In the genomic region with DNA sequence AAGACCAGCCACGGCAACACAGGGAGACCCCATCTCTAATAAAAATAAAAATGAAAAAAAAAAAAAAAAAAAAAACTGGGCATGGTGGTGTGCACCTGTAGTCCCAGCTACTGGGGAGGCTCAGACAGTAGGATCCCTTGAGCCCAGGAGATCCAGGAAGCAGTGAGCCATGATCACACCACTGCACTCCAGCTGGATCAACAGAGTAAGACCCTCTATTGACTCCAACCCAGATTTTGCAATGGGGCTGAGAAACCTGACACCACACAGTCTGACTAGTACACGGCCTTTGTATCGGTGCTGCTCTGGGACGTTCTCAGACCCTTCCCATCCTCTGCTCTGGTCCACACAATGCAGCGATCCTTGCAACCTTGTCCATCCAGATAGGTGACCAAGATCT, we compare ENCODE assay signal across 24 cellular contexts. TPM values are rescaled to one million over a fixed set of nuclear protein-coding genes. Genes with fewer than 3 reads are reported as not detected.
DNase-seq lines count a peak whose midpoint lies in the region; ATAC-seq, FAIRE-seq and TF ChIP-seq lines count a peak whose summit lies in the region.
"Had no signal": no experiment of that assay in that cellular context is flagged by ENCODE, and none has a peak within 500 bp of the region (broad histone marks: within the 10 kb centered on the region; RNA-seq: fewer than 3 reads in every experiment).

No MANE protein-coding gene starts in this region.

- no TSS peak for BruUV-seq in IMR-90 (replicated peaks; lab: Mats Ljungman, UMichigan)

- H3K56ac ChIP-seq in IMR-90 (ENCODE audit: extremely low read depth, insufficient read depth, low read length): no peak overlapping the region

- in situ Hi-C loops in IMR-90 (cut with MboI; ENCODE audit: low sequenced_read_pairs): no loop called here

- no peak overlapping the region for H4K91ac ChIP-seq in IMR-90 (ENCODE audit: insufficient read depth, low read depth, low read length)

- ATAC-seq in activated CD8-positive, alpha-beta T cell treated with anti-CD3 and anti-CD28 coated beads, Interleukin-2, amount 10 ng/mL, durations not matched to agents 7 days and 5 days: no peak
- no peak for ATAC-seq in activated CD8-positive, alpha-beta T cell treated with anti-CD3 and anti-CD28 coated beads for 36 hours
- ATAC-seq in IMR-90 (ENCODE audit: low read depth): no peak

- H3K4me3 ChIP-seq in IMR-90 (ENCODE audit: insufficient read depth, low read depth, low read length): no peak overlapping the region
- H3K4me3 ChIP-seq in fibroblast of mammary gland (ENCODE audit: control insufficient read depth, low read depth, low read length): no peak overlapping the region
- H3K4me3 ChIP-seq in small intestine (ENCODE audit: low read depth in 1 of 2, low read length in 2 of 2): no peak overlapping the region
- H3K4me3 ChIP-seq: GM23248 had no signal

- no peak for TF ChIP-seq RAD21 in IMR-90 (IDR thresholded peaks at IDR 0.05; ENCODE audit: low read length)

- H3K27me3 Mint-ChIP-seq in activated CD8-positive, alpha-beta T cell treated with anti-CD3 and anti-CD28 coated beads, Interleukin-2, amount 10 ng/mL, durations not matched to agents 7 days and 5 days (ENCODE audit: low read depth): no peaks in the 10 kb centered on the region
- H3K27me3 Mint-ChIP-seq in activated CD8-positive, alpha-beta T cell treated with anti-CD3 and anti-CD28 coated beads for 36 hours: no peaks in the 10 kb centered on the region
- H3K27me3 Mint-ChIP-seq: CD4-positive, CD25-positive, alpha-beta regulatory T cell; IgD-negative memory B cell had no signal

- peak overlapping the region; percentile 47 for H3K27ac Mint-ChIP-seq in activated CD8-positive, alpha-beta T cell treated with anti-CD3 and anti-CD28 coated beads, Interleukin-2, amount 10 ng/mL, durations not matched to agents 7 days and 5 days
- no peak overlapping the region for H3K27ac Mint-ChIP-seq in activated CD8-positive, alpha-beta T cell treated with anti-CD3 and anti-CD28 coated beads for 36 hours
- H3K27ac Mint-ChIP-seq: IgD-negative memory B cell had no signal

- H4K8ac ChIP-seq in IMR-90 (ENCODE audit: low read depth in 2 of 2, low read length in 2 of 2): no peak overlapping the region

- 83% methylated on average over 2 of the region's 5 CpGs; no CpG with 5 or more reads in 1 of the 2 experiments for WGBS in IMR-90 (ENCODE audit: extremely low coverage in 2 of 2, insufficient read length in 1 of 2), 2 experiments
- 77 to 87% (median 87%) methylated on average over 5 of the region's 5 CpGs for WGBS in small intestine, 3 donors

- H2BK5ac ChIP-seq in IMR-90 (ENCODE audit: low read depth, low read length, poor library complexity, severe bottlenecking): no peak overlapping the region

- no peak overlapping the region for H3K14ac ChIP-seq in IMR-90 (replicated peaks; ENCODE audit: low read depth, low read length)

- 0 out of 2 replicates have a peak overlapping the region, but pooled peaks have one; percentile 24 for H2AK5ac ChIP-seq in IMR-90 (ENCODE audit: low read depth, low read length)

- H3K36me3 Mint-ChIP-seq in activated CD8-positive, alpha-beta T cell treated with anti-CD3 and anti-CD28 coated beads, Interleukin-2, amount 10 ng/mL, durations not matched to agents 7 days and 5 days (ENCODE audit: low read depth): peaks cover 2% of the 10 kb centered on the region
- no peaks in the 10 kb centered on the region for H3K36me3 Mint-ChIP-seq in activated CD8-positive, alpha-beta T cell treated with anti-CD3 and anti-CD28 coated beads for 36 hours (ENCODE audit: low read depth)
- H3K36me3 Mint-ChIP-seq: CD4-positive, CD25-positive, alpha-beta regulatory T cell; CD8-positive, alpha-beta memory T cell; IgD-negative memory B cell had no signal

- 0 out of 2 replicates have a peak, but pooled peaks cover 3% of the 10 kb centered on the region for H4K20me1 ChIP-seq in IMR-90 (ENCODE audit: insufficient read depth, low read length)

- no peak overlapping the region for H3K18ac ChIP-seq in IMR-90 (ENCODE audit: low read depth, low read length)

- no peak overlapping the region for H4K5ac ChIP-seq in IMR-90 (ENCODE audit: low read depth, low read length)

- no peak overlapping the region for H2BK120ac ChIP-seq in IMR-90 (ENCODE audit: low read depth, low read length)

- no peak overlapping the region for H2BK20ac ChIP-seq in IMR-90 (ENCODE audit: low read depth, low read length)

- H3K27ac ChIP-seq in IMR-90 (ENCODE audit: insufficient read depth, low read length) (no peak overlapping the region), small intestine (ENCODE audit: low read depth in 1 of 2, low read length in 1 of 2) (no peak overlapping the region)
- H3K27ac ChIP-seq: GM23248 had no signal

- no peak overlapping the region for H3K4ac ChIP-seq in IMR-90 (ENCODE audit: low read depth, low read length)

- no peak for DNase-seq in activated CD8-positive, alpha-beta T cell treated with anti-CD3 and anti-CD28 coated beads, Interleukin-2, amount 10 ng/mL, durations not matched to agents 7 days and 5 days
- no peak for DNase-seq in activated CD8-positive, alpha-beta T cell treated with anti-CD3 and anti-CD28 coated beads for 36 hours
- DNase-seq in IMR-90 (no peak), fibroblast of mammary gland (ENCODE audit: low read depth) (peak; percentile 31), small intestine (no peak), NCI-H2227 treated with DMSO at 0.1 percent for 48 hours (lab: John Stamatoyannopoulos, UW) (no peak)
- DNase-seq: BE2C; C1 segment of cervical spinal cord; CD4-positive, CD25-positive, alpha-beta regulatory T cell; CD8-positive, alpha-beta memory T cell; COR-L47; DMS 273 treated with DMSO at 0.1 percent for 48 hours; DMS53; DND-41; EL; GM23248; HCEC 1CT had no signal

- no peak overlapping the region for H3K4me3 Mint-ChIP-seq in activated CD8-positive, alpha-beta T cell treated with anti-CD3 and anti-CD28 coated beads, Interleukin-2, amount 10 ng/mL, durations not matched to agents 7 days and 5 days
- H3K4me3 Mint-ChIP-seq in activated CD8-positive, alpha-beta T cell treated with anti-CD3 and anti-CD28 coated beads for 36 hours: no peak overlapping the region
- H3K4me3 Mint-ChIP-seq: CD8-positive, alpha-beta memory T cell; IgD-negative memory B cell had no signal

- no peak overlapping the region for H3K9ac ChIP-seq in IMR-90 (ENCODE audit: low read depth, low read length)
- H3K9ac ChIP-seq: GM23248 had no signal

- H3K36me3 ChIP-seq in IMR-90 (ENCODE audit: control insufficient read depth, insufficient read depth, low read length) (peaks cover 5% of the 10 kb centered on the region; the same call in 1 of the 2 replicates), small intestine (ENCODE audit: control insufficient read depth in 2 of 2, insufficient read depth in 2 of 2, low read length in 2 of 2) (no peaks in the 10 kb centered on the region)
- H3K36me3 ChIP-seq: BE2C had no signal

- H3K27me3 ChIP-seq in IMR-90 (ENCODE audit: control insufficient read depth, insufficient read depth, low read length) (peaks cover 4% of the 10 kb centered on the region), small intestine (ENCODE audit: control insufficient read depth in 2 of 2, insufficient read depth in 2 of 2, low read length in 2 of 2) (no peaks in the 10 kb centered on the region)
- H3K27me3 ChIP-seq: BE2C had no signal

- no peaks in the 10 kb centered on the region for H3K4me1 Mint-ChIP-seq in activated CD8-positive, alpha-beta T cell treated with anti-CD3 and anti-CD28 coated beads, Interleukin-2, amount 10 ng/mL, durations not matched to agents 7 days and 5 days (ENCODE audit: low read depth)
- H3K4me1 Mint-ChIP-seq in activated CD8-positive, alpha-beta T cell treated with anti-CD3 and anti-CD28 coated beads for 36 hours (ENCODE audit: low read depth): no peaks in the 10 kb centered on the region

- no peak overlapping the region for H2AK9ac ChIP-seq in IMR-90 (replicated peaks; ENCODE audit: low read depth, low read length, poor library complexity)

- no peak for TF ChIP-seq POLR2A in IMR-90 (IDR thresholded peaks at IDR 0.05; ENCODE audit: low read depth, low read length)

- no peak for TF ChIP-seq CTCF in activated CD8-positive, alpha-beta T cell treated with anti-CD3 and anti-CD28 coated beads for 36 hours (IDR thresholded peaks at IDR 0.05)
- TF ChIP-seq CTCF in IMR-90 (conservative IDR thresholded peaks at IDR 0.05; ENCODE audit: low read depth, low read length): no peak
- TF ChIP-seq CTCF in fibroblast of mammary gland (conservative IDR thresholded peaks at IDR 0.05; ENCODE audit: control insufficient read depth, insufficient read depth, low read depth, low read length): no peak

- H3K4me1 ChIP-seq in IMR-90 (ENCODE audit: control insufficient read depth, insufficient read depth, low read length) (no peaks in the 10 kb centered on the region; the same call in 1 of the 2 replicates), small intestine (ENCODE audit: control insufficient read depth in 2 of 2, insufficient read depth in 1 of 2, low read depth in 1 of 2, low read length in 1 of 2) (no peaks in the 10 kb centered on the region)
- H3K4me1 ChIP-seq: BE2C had no signal

- H3K79me1 ChIP-seq in IMR-90 (ENCODE audit: low read depth in 1 of 2, low read length in 2 of 2): no peaks in the 10 kb centered on the region; a peak in 1 of 4 replicates

- H3K23ac ChIP-seq in IMR-90 (ENCODE audit: low read depth, low read length): no peak overlapping the region

- H2BK15ac ChIP-seq in IMR-90 (ENCODE audit: low read depth, low read length): no peak overlapping the region

- FAIRE-seq in small intestine (lab: Jason Lieb, UNC): no peak
- FAIRE-seq: G401.6, GM12891, GM18507, H54 had no signal

- no peaks in the 10 kb centered on the region for H3K9me3 Mint-ChIP-seq in activated CD8-positive, alpha-beta T cell treated with anti-CD3 and anti-CD28 coated beads, Interleukin-2, amount 10 ng/mL, durations not matched to agents 7 days and 5 days (ENCODE audit: insufficient read depth)
- no peaks in the 10 kb centered on the region for H3K9me3 Mint-ChIP-seq in activated CD8-positive, alpha-beta T cell treated with anti-CD3 and anti-CD28 coated beads for 36 hours
- H3K9me3 Mint-ChIP-seq: CD4-positive, CD25-positive, alpha-beta regulatory T cell; CD8-positive, alpha-beta memory T cell; IgD-negative memory B cell had no signal

- CTCF ChIA-PET in activated CD8-positive, alpha-beta T cell treated with anti-CD3 and anti-CD28 coated beads, Interleukin-2, amount 10 ng/mL, durations not matched to agents 7 days and 5 days (lab: Charles Lee): no interaction called here
- CTCF ChIA-PET in activated CD8-positive, alpha-beta T cell treated with anti-CD3 and anti-CD28 coated beads for 36 hours (lab: Charles Lee): no interaction called here
- CTCF ChIA-PET in IMR-90 (lab: Yijun Ruan, JAX): no interaction called here

- peaks cover 15% of the 10 kb centered on the region; the same call in 1 of the 2 replicates for H3K9me1 ChIP-seq in IMR-90 (ENCODE audit: insufficient read depth, low read length)

- no peaks in the 10 kb centered on the region for H3K9me3 ChIP-seq in IMR-90 (ENCODE audit: control insufficient read depth, insufficient read depth, low read length)
- no peaks in the 10 kb centered on the region for H3K9me3 ChIP-seq in small intestine (ENCODE audit: control insufficient read depth, low read depth)
- H3K9me3 ChIP-seq: BE2C had no signal

- no peak overlapping the region for H2AFZ ChIP-seq in IMR-90 (replicated peaks; ENCODE audit: low read length, poor library complexity)
- H2AFZ ChIP-seq: GM23248 had no signal

- POLR2A ChIA-PET in activated CD8-positive, alpha-beta T cell treated with anti-CD3 and anti-CD28 coated beads, Interleukin-2, amount 10 ng/mL, durations not matched to agents 7 days and 5 days (lab: Charles Lee): interaction anchor here (1.1 kb wide), 1 partner anchor 13 kb away, joined by 3 read pairs; no protein-coding TSS in a partner anchor
- POLR2A ChIA-PET in activated CD8-positive, alpha-beta T cell treated with anti-CD3 and anti-CD28 coated beads for 36 hours (lab: Charles Lee): no interaction called here
- POLR2A ChIA-PET in IMR-90 (lab: Charles Lee; ENCODE audit: unreplicated experiment): no interaction called here

- H3K4me2 ChIP-seq in IMR-90 (ENCODE audit: low read depth, low read length): no peak overlapping the region

- intact Hi-C loops in activated CD8-positive, alpha-beta T cell treated with anti-CD3 and anti-CD28 coated beads for 36 hours (cut with micrococcal nuclease): no loop called here
- intact Hi-C loops in IMR-90 (cut with micrococcal nuclease): no loop called here

- dilution Hi-C loops in IMR-90 (cut with HindIII; ENCODE audit: low sequenced_read_pairs, unreplicated experiment): no loop called here

RNA-seq across cellular contexts. Expression of a gene that starts 31.8 kb away (rescaled TPM):
- not detected for total RNA-seq in activated CD8-positive, alpha-beta T cell treated with anti-CD3 and anti-CD28 coated beads, Interleukin-2, amount 10 ng/mL, durations not matched to agents 7 days and 5 days
- total RNA-seq in activated CD8-positive, alpha-beta T cell treated with anti-CD3 and anti-CD28 coated beads for 36 hours: not detected
- not detected in 2 replicates for total RNA-seq in IMR-90 (2012; rRNA removed)
- polyA plus RNA-seq in IMR-90 (2012; rRNA removed) (not detected in 2 replicates), small intestine (under 1 TPM; 0.18 to 0.27 (median 0.22) TPM)
- polyA plus RNA-seq in IMR-90 (2012; cell fraction: cytosol; rRNA removed): not detected in 2 replicates
- polyA plus RNA-seq in IMR-90 (2012; cell fraction: nucleus; rRNA removed; ENCODE audit: low replicate concordance): 0.01 TPM in 1 of 2 replicates, not detected in the other
- total RNA-seq: A172; CD4-positive, CD25-positive, alpha-beta regulatory T cell; CD8-positive, alpha-beta memory T cell; GM23248; HT-29 had no signal
- polyA plus RNA-seq: CD4-positive, CD25-positive, alpha-beta regulatory T cell; CD8-positive, alpha-beta memory T cell; GM23248; IgD-negative memory B cell had no signal

RNA-seq across cellular contexts. Expression of a gene that starts 35.1 kb away (rescaled TPM):
- total RNA-seq in activated CD8-positive, alpha-beta T cell treated with anti-CD3 and anti-CD28 coated beads, Interleukin-2, amount 10 ng/mL, durations not matched to agents 7 days and 5 days: 10 to 100 TPM; 93.8 to 94.3 TPM
- total RNA-seq in activated CD8-positive, alpha-beta T cell treated with anti-CD3 and anti-CD28 coated beads for 36 hours: 10 to 100 TPM; 53.1 to 54.7 TPM
- 79.7 and 85.1 TPM in 2 replicates for total RNA-seq in IMR-90 (2012; rRNA removed)
- 80.2 and 80.5 TPM in 2 replicates for polyA plus RNA-seq in IMR-90 (2012; rRNA removed)
- 74.6 and 84.1 TPM in 2 replicates for polyA plus RNA-seq in IMR-90 (2012; cell fraction: cytosol; rRNA removed)
- polyA plus RNA-seq in IMR-90 (2012; cell fraction: nucleus; rRNA removed; ENCODE audit: low replicate concordance): 43.3 and 54.5 TPM in 2 replicates
- polyA plus RNA-seq in small intestine: 10 to 100 TPM; 36.0 to 41.9 (median 41.0) TPM

RNA-seq across cellular contexts. Expression of a gene that starts 38.4 kb away (rescaled TPM):
- 100 to 1,000 TPM; 171 to 176 TPM for total RNA-seq in activated CD8-positive, alpha-beta T cell treated with anti-CD3 and anti-CD28 coated beads, Interleukin-2, amount 10 ng/mL, durations not matched to agents 7 days and 5 days
- total RNA-seq in activated CD8-positive, alpha-beta T cell treated with anti-CD3 and anti-CD28 coated beads for 36 hours: 100 to 1,000 TPM; 175 to 177 TPM
- 104 and 119 TPM in 2 replicates for total RNA-seq in IMR-90 (2012; rRNA removed)
- polyA plus RNA-seq in IMR-90 (2012; rRNA removed): 140 and 149 TPM in 2 replicates
- polyA plus RNA-seq in IMR-90 (2012; cell fraction: cytosol; rRNA removed): 98.0 and 110 TPM in 2 replicates
- 71.0 and 75.7 TPM in 2 replicates for polyA plus RNA-seq in IMR-90 (2012; cell fraction: nucleus; rRNA removed; ENCODE audit: low replicate concordance)
- polyA plus RNA-seq in small intestine: 10 to 100 TPM; 72.2 to 98.8 (median 74.0) TPM

RNA-seq across cellular contexts. Expression of a gene that starts 53.2 kb away (rescaled TPM):
- total RNA-seq in activated CD8-positive, alpha-beta T cell treated with anti-CD3 and anti-CD28 coated beads, Interleukin-2, amount 10 ng/mL, durations not matched to agents 7 days and 5 days: 10 to 100 TPM; 19.7 to 23.4 TPM
- total RNA-seq in activated CD8-positive, alpha-beta T cell treated with anti-CD3 and anti-CD28 coated beads for 36 hours: 10 to 100 TPM; 19.8 to 21.3 TPM
- 11.4 and 12.0 TPM in 2 replicates for total RNA-seq in IMR-90 (2012; rRNA removed)
- polyA plus RNA-seq in IMR-90 (2012; rRNA removed): 18.8 and 19.6 TPM in 2 replicates
- polyA plus RNA-seq in IMR-90 (2012; cell fraction: cytosol; rRNA removed): 14.5 and 15.0 TPM in 2 replicates
- polyA plus RNA-seq in IMR-90 (2012; cell fraction: nucleus; rRNA removed; ENCODE audit: low replicate concordance): 24.6 and 26.4 TPM in 2 replicates
- 10 to 100 TPM in 2 of 3 donors, 1 to 10 TPM in 1; 10.0 to 12.7 (median 11.7) TPM for polyA plus RNA-seq in small intestine
